ENCODE assay signal across 8 cellular contexts in the genomic region with DNA sequence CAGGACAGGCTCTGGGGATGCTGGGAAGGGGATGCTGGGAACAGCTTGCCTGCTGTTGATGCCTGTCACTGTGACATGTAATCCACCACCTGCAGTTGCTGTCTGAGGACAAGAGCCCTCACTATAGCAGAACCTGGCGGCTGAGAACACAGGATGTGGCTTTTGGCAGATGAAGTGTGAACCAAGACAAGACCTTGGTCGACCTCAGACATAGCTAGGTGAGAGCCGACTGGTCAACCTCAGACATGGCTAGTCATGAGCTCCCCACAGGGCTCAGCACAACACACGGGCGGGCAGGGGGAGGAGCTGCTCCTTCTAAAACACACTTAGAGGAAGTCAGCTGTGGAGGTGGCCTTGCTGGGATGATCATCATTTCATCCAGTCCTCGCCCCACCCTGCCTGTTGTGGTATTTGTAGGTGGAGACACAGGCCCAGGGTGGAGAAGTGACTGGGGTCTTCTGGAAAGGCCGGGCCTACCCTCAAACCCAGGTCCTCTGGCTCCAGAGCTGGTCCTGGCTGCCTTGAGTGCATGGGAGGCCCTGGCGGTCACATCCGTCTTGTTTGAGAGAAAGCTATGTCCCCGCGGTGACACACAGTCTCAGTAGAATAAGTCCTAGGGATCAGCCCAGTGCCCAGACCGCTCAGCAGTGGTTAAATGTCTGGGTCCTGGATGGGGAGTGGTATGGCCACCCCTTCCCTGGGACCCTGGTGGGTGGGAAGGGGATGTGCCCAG. TPM values are rescaled to one million over a fixed set of nuclear protein-coding genes. Genes with fewer than 3 reads are reported as not detected.
A peak's percentile ranks its signal among the peaks of the same experiment; 100 is the strongest.
DNase-seq lines count a peak whose midpoint lies in the region; ATAC-seq and TF ChIP-seq lines count a peak whose summit lies in the region.

No MANE protein-coding gene starts in this region.

- H3K9me3 ChIP-seq in MG63, result no peaks in the 10 kb centered on the region

- in situ Hi-C loops in brain microvascular endothelial cell (cut with HindIII; ENCODE audit: low pct_ligation_motif_present, low sequenced_read_pairs), result no loop called here

- H3K4me3 ChIP-seq in GM12864 (ENCODE audit: low read depth, low read length) (peak overlapping the region; percentile 18; the same call in 1 of the 2 replicates), brain microvascular endothelial cell (ENCODE audit: low read depth, low read length) (no peak overlapping the region), MG63 (no peak overlapping the region)

- DNase-seq in GM12864 (ENCODE audit: low read depth) (peak; percentile 93), M059J (ENCODE audit: low read depth) (peak; percentile 76), brain microvascular endothelial cell (no peak), MG63 (no peak)
- peak; percentile 79 to 83 for DNase-seq in activated CD4-positive, alpha-beta T cell treated with anti-CD3 and anti-CD28 coated beads for 4 hours
- DNase-seq in stimulated activated CD4-positive, alpha-beta T cell treated with anti-CD3 and anti-CD28 coated beads, TNF-alpha, amount 100 ng/mL, for 4 hours (ENCODE audit: low read depth in 3 of 3), result peak; percentile 54 to 72 (median 54)

- ATAC-seq in GM21723 (IDR thresholded peaks at IDR 0.05; ENCODE audit: unreplicated experiment), result peak; percentile 85
- ATAC-seq in esophagus mucosa, result peak; percentile 72

- H3K36me3 ChIP-seq in brain microvascular endothelial cell (replicated peaks), result no peaks in the 10 kb centered on the region
- H3K36me3 ChIP-seq in MG63, result no peaks in the 10 kb centered on the region

- H3K27ac ChIP-seq in brain microvascular endothelial cell, result no peak overlapping the region

- peak; percentile 2 for TF ChIP-seq CTCF in GM12864 (IDR thresholded peaks at IDR 0.05; ENCODE audit: low read depth, low read length, missing control alignments)
- TF ChIP-seq CTCF in brain microvascular endothelial cell (IDR thresholded peaks at IDR 0.05; ENCODE audit: low read depth, low read length, missing control alignments), result no peak

- H3K27me3 ChIP-seq in brain microvascular endothelial cell (replicated peaks) (no peaks in the 10 kb centered on the region), MG63 (no peaks in the 10 kb centered on the region)

RNA-seq across cellular contexts. Expression of a gene that starts 6.1 kb away (rescaled TPM):
- 0.12 and 1.4 TPM in 2 replicates for total RNA-seq in M059J (2014; rRNA removed; shearing (Covaris generic))
- 0.96 TPM for total RNA-seq in esophagus mucosa
- total RNA-seq in MG63 (2014; rRNA removed; shearing (Covaris generic); ENCODE audit: low replicate concordance), result 0.40 TPM in 1 of 2 replicates, not detected in the other

RNA-seq across cellular contexts. Expression of a gene that starts 31.5 kb away (rescaled TPM):
- total RNA-seq in M059J (2014; rRNA removed; shearing (Covaris generic)), result 85.7 and 88.4 TPM in 2 replicates
- total RNA-seq in esophagus mucosa, result 19.9 TPM
- 77.4 and 103 TPM in 2 replicates for total RNA-seq in MG63 (2014; rRNA removed; shearing (Covaris generic); ENCODE audit: low replicate concordance)

Comparison
In these comparisons a context has a peak if more than half of its experiments do, and no peak if none do; other contexts are left out.
1. DNase-seq: peak in GM12864 (single experiment), M059J (single experiment), activated CD4-positive, alpha-beta T cell treated with anti-CD3 and anti-CD28 coated beads for 4 hours (2 of 2) and stimulated activated CD4-positive, alpha-beta T cell treated with anti-CD3 and anti-CD28 coated beads, TNF-alpha, amount 100 ng/mL, for 4 hours (3 of 3); none in brain microvascular endothelial cell (single experiment) and MG63 (single experiment).